In genomic region chr2:163733301-163733938, GRCh38 we compare ENCODE assay signal across 9 cellular contexts.
DNase-seq lines count a peak whose midpoint lies in the region; TF ChIP-seq lines count a peak whose summit lies in the region.
"Had no signal": no experiment of that assay in that cellular context is flagged by ENCODE, and none has a peak within 500 bp of the region (broad histone marks: within the 10 kb centered on the region; RNA-seq: fewer than 3 reads in every experiment).

No MANE protein-coding gene starts in this region.

- H3K27me3 Mint-ChIP-seq in nephron progenitor cell (ENCODE audit: low read depth, poor library complexity): no peaks in the 10 kb centered on the region

- in situ Hi-C loops in KBM-7 (cut with MboI; ENCODE audit: low pct_unique_long_range_greater_than_20kb, low sequenced_read_pairs): no loop called here

- DNase-seq in AG04449 (ENCODE audit: low read depth, low spot score): no peak
- DNase-seq in NCI-H82 treated with DMSO at 0.1 percent for 48 hours (lab: John Stamatoyannopoulos, UW; ENCODE audit: unreplicated experiment): peak; percentile 84
- DNase-seq in fibroblast of mammary gland (ENCODE audit: low read depth): peak; percentile 21
- DNase-seq in nephron progenitor cell: no peak
- DNase-seq in 8988T: no peak
- no peak for DNase-seq in activated CD8-positive, alpha-beta memory T cell treated with anti-CD3 and anti-CD28 coated beads, Interleukin-2, amount 50 U/mL, for 4 hours
- DNase-seq in KBM-7: no peak
- DNase-seq in Kasumi-1 (lab: John Stamatoyannopoulos, UW): no peak
- DNase-seq: central memory CD4-positive, alpha-beta T cell had no signal

- TF ChIP-seq CTCF in AG04449 (IDR thresholded peaks at IDR 0.05; ENCODE audit: insufficient read depth, low read length, missing control alignments): no peak
- no peak for TF ChIP-seq CTCF in fibroblast of mammary gland (conservative IDR thresholded peaks at IDR 0.05; ENCODE audit: control insufficient read depth, insufficient read depth, low read depth, low read length)
- no peak for TF ChIP-seq CTCF in nephron progenitor cell (IDR thresholded peaks at IDR 0.05)

- H3K27ac Mint-ChIP-seq in nephron progenitor cell: peak overlapping the region; percentile 83

- H3K4me3 ChIP-seq in AG04449 (ENCODE audit: low read depth, low read length) (peak overlapping the region; percentile 81), fibroblast of mammary gland (ENCODE audit: control insufficient read depth, low read depth, low read length) (peak overlapping the region; percentile 16)

- H3K4me1 Mint-ChIP-seq in nephron progenitor cell: peaks cover 56% of the 10 kb centered on the region

- H3K9me3 Mint-ChIP-seq in nephron progenitor cell: no peaks in the 10 kb centered on the region

- POLR2A ChIA-PET in AG04449 (lab: Yijun Ruan, JAX): no interaction called here

- H3K4me3 Mint-ChIP-seq in nephron progenitor cell: peak overlapping the region; percentile 92

- no peaks in the 10 kb centered on the region for H3K36me3 Mint-ChIP-seq in nephron progenitor cell (ENCODE audit: low read depth)

- CTCF ChIA-PET in AG04449 (lab: Yijun Ruan, JAX): interaction anchor here (1.0 kb wide), 1 partner anchor 392 kb away, joined by 3 read pairs; no protein-coding TSS in a partner anchor

Comparison
In these comparisons a context has a peak if more than half of its experiments do, and no peak if none do; other contexts are left out.
1. DNase-seq: peak in NCI-H82 treated with DMSO at 0.1 percent for 48 hours (single experiment) and fibroblast of mammary gland (single experiment); none in AG04449 (single experiment), nephron progenitor cell (single experiment), 8988T (single experiment), activated CD8-positive, alpha-beta memory T cell treated with anti-CD3 and anti-CD28 coated beads, Interleukin-2, amount 50 U/mL, for 4 hours (single experiment), KBM-7 (single experiment) and Kasumi-1 (0 of 2).